ENCODE assay signal across 8 cellular contexts in genomic region chr12:68331500-68331868, GRCh38. TPM values are rescaled to one million over a fixed set of nuclear protein-coding genes. Genes with fewer than 3 reads are reported as not detected.
DNase-seq lines count a peak whose midpoint lies in the region; ATAC-seq and TF ChIP-seq lines count a peak whose summit lies in the region.

No MANE protein-coding gene starts in this region.

- H3K4me3 ChIP-seq in HEK293 (ENCODE audit: low read depth, low read length) (peak overlapping the region; percentile 62), spleen (peak overlapping the region; percentile 82 to 97 (median 90))

- no peaks in the 10 kb centered on the region for H3K27me3 ChIP-seq in spleen (replicated peaks in 1 of 7)

- H3K9me3 Mint-ChIP-seq in glutamatergic neuron (ENCODE audit: unreplicated experiment), result no peaks in the 10 kb centered on the region

- DNase-seq in T-helper 17 cell (no peak), glutamatergic neuron (no peak), spleen (no peak), NCI-H524 treated with DMSO at 0.1 percent for 48 hours (lab: John Stamatoyannopoulos, UW) (no peak), T-helper 9 cell (no peak)

- H3K36me3 Mint-ChIP-seq in T-helper 17 cell (ENCODE audit: low read depth) (peaks cover 3% of the 10 kb centered on the region), glutamatergic neuron (ENCODE audit: unreplicated experiment) (no peaks in the 10 kb centered on the region)

- no peak for ATAC-seq in T-helper 17 cell
- ATAC-seq in HG03025 (IDR thresholded peaks at IDR 0.05; ENCODE audit: low FRiP score, unreplicated experiment), result no peak
- no peak for ATAC-seq in HG03139 (IDR thresholded peaks at IDR 0.05; ENCODE audit: unreplicated experiment)

- intact Hi-C loops in spleen (cut with DNase I; ENCODE audit: low total_unique reads), result no loop called here

- TF ChIP-seq POLR2A in spleen (IDR thresholded peaks at IDR 0.05), result no peak

- H3K4me1 Mint-ChIP-seq in T-helper 17 cell, result peaks cover 34% of the 10 kb centered on the region
- peaks cover 15% of the 10 kb centered on the region for H3K4me1 Mint-ChIP-seq in glutamatergic neuron (ENCODE audit: low read depth, unreplicated experiment)

- peaks cover under 1% of the 10 kb centered on the region; the same call in 1 of the 2 replicates for H3K4me1 ChIP-seq in HEK293 (ENCODE audit: control insufficient read depth, insufficient read depth, low read length)
- H3K4me1 ChIP-seq in spleen, result peaks cover 10 to 72% (median 26%) of the 10 kb centered on the region in 6 donors

- peaks cover 5% of the 10 kb centered on the region for H3K27me3 Mint-ChIP-seq in T-helper 17 cell
- peaks cover 1% of the 10 kb centered on the region for H3K27me3 Mint-ChIP-seq in glutamatergic neuron (ENCODE audit: unreplicated experiment)

- WGBS in spleen, 5 donors, result 34 to 41% (median 37%) methylated on average over 9 of the region's 9 CpGs

- H3K36me3 ChIP-seq in HEK293 (ENCODE audit: control insufficient read depth in 2 of 2, insufficient read depth in 1 of 2, low read length in 2 of 2), result peaks cover 0 to 33% of the 10 kb centered on the region in 2 experiments; a peak in 1 of 3 replicates
- peaks cover 0 to 30% (median 3%) of the 10 kb centered on the region in 6 donors for H3K36me3 ChIP-seq in spleen

- no peak for TF ChIP-seq CTCF in HEK293 (tag by site-specific recombination; IDR thresholded peaks at IDR 0.05)
- TF ChIP-seq CTCF in glutamatergic neuron (IDR thresholded peaks at IDR 0.05; ENCODE audit: partially characterized antibody, unreplicated experiment), result no peak
- no peak for TF ChIP-seq CTCF in spleen (IDR thresholded peaks at IDR 0.05 in 8 of 11, conservative IDR thresholded peaks at IDR 0.05 in 3 of 11)

- peak overlapping the region; percentile 47; the same call in 1 of the 2 replicates for H3K27ac ChIP-seq in HEK293 (ENCODE audit: extremely low read depth, low read depth, low read length)
- H3K27ac ChIP-seq in spleen, result peak overlapping the region in 7 of 8 donors; percentile 56 to 90 (median 82)

- H3K27ac Mint-ChIP-seq in T-helper 17 cell, result no peak overlapping the region
- H3K27ac Mint-ChIP-seq in glutamatergic neuron (ENCODE audit: unreplicated experiment), result no peak overlapping the region

- H3K9me3 ChIP-seq in HEK293 (ENCODE audit: control insufficient read depth, insufficient read depth, low read depth, low read length) (no peaks in the 10 kb centered on the region), T-helper 17 cell (ENCODE audit: control insufficient read depth, low read length, poor library complexity, severe bottlenecking) (no peaks in the 10 kb centered on the region), spleen (no peaks in the 10 kb centered on the region)

- CTCF ChIA-PET in HEK293 (lab: Yijun Ruan, JAX), result no interaction called here

- peak overlapping the region; percentile 87 for H3K4me3 Mint-ChIP-seq in T-helper 17 cell
- H3K4me3 Mint-ChIP-seq in glutamatergic neuron (ENCODE audit: unreplicated experiment), result peak overlapping the region; percentile 87

- POLR2A ChIA-PET in HEK293 (lab: Yijun Ruan, JAX), result interaction anchor here (0.6 to 1.3 kb wide), 3 partner anchors 26 to 678 kb away, joined by 3 read pairs; no protein-coding TSS in a partner anchor

TF ChIP-seq in HEK293, 187 proteins besides CTCF, POLR2A, EP300 and RAD21:
- no peak for TF ChIP-seq MEIS1 (CRISPR knock-in tag; IDR thresholded peaks at IDR 0.05; ENCODE audit: borderline replicate concordance)
- TF ChIP-seq ZNF202 (tag by site-specific recombination; IDR thresholded peaks at IDR 0.05; ENCODE audit: borderline replicate concordance), result no peak
- TF ChIP-seq GLI4 (tag by site-specific recombination; IDR thresholded peaks at IDR 0.05), result no peak
- no peak for TF ChIP-seq RBAK (tag by site-specific recombination; IDR thresholded peaks at IDR 0.05)
- TF ChIP-seq, protein P1, sequence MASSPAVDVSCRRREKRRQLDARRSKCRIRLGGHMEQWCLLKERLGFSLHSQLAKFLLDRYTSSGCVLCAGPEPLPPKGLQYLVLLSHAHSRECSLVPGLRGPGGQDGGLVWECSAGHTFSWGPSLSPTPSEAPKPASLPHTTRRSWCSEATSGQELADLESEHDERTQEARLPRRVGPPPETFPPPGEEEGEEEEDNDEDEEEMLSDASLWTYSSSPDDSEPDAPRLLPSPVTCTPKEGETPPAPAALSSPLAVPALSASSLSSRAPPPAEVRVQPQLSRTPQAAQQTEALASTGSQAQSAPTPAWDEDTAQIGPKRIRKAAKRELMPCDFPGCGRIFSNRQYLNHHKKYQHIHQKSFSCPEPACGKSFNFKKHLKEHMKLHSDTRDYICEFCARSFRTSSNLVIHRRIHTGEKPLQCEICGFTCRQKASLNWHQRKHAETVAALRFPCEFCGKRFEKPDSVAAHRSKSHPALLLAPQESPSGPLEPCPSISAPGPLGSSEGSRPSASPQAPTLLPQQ (tag by site-specific recombination; IDR thresholded peaks at IDR 0.05), result no peak
- TF ChIP-seq ZNF837 (tag by site-specific recombination; IDR thresholded peaks at IDR 0.05), result no peak
- no peak for TF ChIP-seq PBX3 (CRISPR knock-in tag; IDR thresholded peaks at IDR 0.05)
- TF ChIP-seq ZNF521 (tag by site-specific recombination; IDR thresholded peaks at IDR 0.05), result no peak
- TF ChIP-seq ZNF324 (tag by site-specific recombination; IDR thresholded peaks at IDR 0.05), result no peak
- TF ChIP-seq ZNF426 (tag by site-specific recombination; IDR thresholded peaks at IDR 0.05), result no peak
- TF ChIP-seq ZNF18 (tag by site-specific recombination; IDR thresholded peaks at IDR 0.05), result no peak

RNA-seq across cellular contexts. Expression of gene MDM1, which starts 0.7 kb away (rescaled TPM):
- 10 to 100 TPM; 16.3 to 18.7 TPM for total RNA-seq in T-helper 17 cell
- total RNA-seq in glutamatergic neuron (ENCODE audit: unreplicated experiment), result 7.9 TPM
- 10 to 100 TPM; 17.6 to 38.9 (median 24.2) TPM for total RNA-seq in spleen
- polyA plus RNA-seq in spleen, result 10 to 100 TPM; 13.5 to 22.5 (median 13.9) TPM
